ENCODE assay signal across 8 cellular contexts in the genomic region with DNA sequence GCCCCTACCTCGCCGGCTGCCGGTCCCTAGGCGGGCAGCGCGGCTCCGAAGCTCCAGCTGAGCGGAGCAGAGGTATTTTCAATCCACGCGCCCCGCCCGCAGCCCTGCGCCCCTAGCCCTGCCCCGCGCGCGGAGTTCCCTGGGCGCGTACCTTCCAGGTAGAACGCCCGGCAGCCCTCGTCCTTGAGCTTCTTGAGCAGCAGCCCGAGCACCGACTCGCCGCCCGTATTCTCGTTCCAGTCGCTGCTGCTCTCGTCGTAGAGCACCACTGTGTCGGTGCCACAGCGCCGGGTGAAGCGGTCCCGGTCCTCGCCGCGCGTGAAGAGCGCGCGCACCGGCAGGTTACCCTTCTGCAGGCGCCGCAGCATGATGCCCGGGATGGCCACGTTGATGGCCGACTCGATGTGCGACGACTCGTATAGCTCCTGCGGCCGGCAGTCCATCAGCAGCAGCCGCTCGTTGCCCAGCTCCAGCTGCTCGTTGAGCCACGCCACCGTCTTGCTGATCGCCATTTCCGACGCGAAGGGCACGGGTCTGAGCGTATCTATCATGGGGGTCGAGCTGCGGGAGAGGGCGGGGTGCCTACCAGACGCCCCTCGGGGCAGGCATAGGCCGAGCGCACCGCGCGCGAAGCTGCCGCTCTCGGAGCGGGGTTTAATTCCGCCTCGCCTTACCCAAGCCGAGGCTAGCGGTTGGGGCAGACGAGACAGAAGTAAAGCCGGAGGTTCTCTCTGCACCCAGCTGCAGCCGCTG. TPM values are rescaled to one million over a fixed set of nuclear protein-coding genes. Genes with fewer than 3 reads are reported as not detected.
DNase-seq lines count a peak whose midpoint lies in the region; ATAC-seq and TF ChIP-seq lines count a peak whose summit lies in the region.

No MANE protein-coding gene starts in this region.

- H3K4me3 ChIP-seq in NT2/D1 (ENCODE audit: insufficient read length, low read depth) (peak overlapping the region; percentile 69), psoas muscle (peak overlapping the region; percentile 77)

- peaks cover 10% of the 10 kb centered on the region for H3K4me1 ChIP-seq in NT2/D1 (ENCODE audit: insufficient read depth, insufficient read length)
- peaks cover 15% of the 10 kb centered on the region for H3K4me1 ChIP-seq in psoas muscle

- H3K36me3 ChIP-seq in NT2/D1 (ENCODE audit: insufficient read depth, insufficient read length, low read length) (peaks cover 11% of the 10 kb centered on the region), psoas muscle (ENCODE audit: insufficient read depth in 1 of 2, low read depth in 1 of 2) (peaks cover 0 to 14% of the 10 kb centered on the region in 2 donors)

- peak in 3 of 4 donors; percentile 8 to 30 (median 15) for ATAC-seq in psoas muscle

- peaks cover 81% of the 10 kb centered on the region for H3K27me3 ChIP-seq in NT2/D1 (ENCODE audit: insufficient read depth, insufficient read length)
- peaks cover 0 to 90% (median 32%) of the 10 kb centered on the region in 3 donors for H3K27me3 ChIP-seq in psoas muscle (ENCODE audit: insufficient read depth in 3 of 3, low read length in 2 of 3)

- no peaks in the 10 kb centered on the region for H3K9me3 ChIP-seq in NT2/D1 (ENCODE audit: insufficient read depth, low read length)
- no peaks in the 10 kb centered on the region for H3K9me3 ChIP-seq in psoas muscle

- peak overlapping the region; percentile 85 for H3K27ac ChIP-seq in psoas muscle

- DNase-seq in Daoy (ENCODE audit: low read depth), result peak; percentile 64
- peak; percentile 35 for DNase-seq in HCEC 1CT
- DNase-seq in NT2/D1 (ENCODE audit: low read depth, low spot score), result no peak
- DNase-seq in activated naive CD4-positive, alpha-beta T cell treated with Interleukin-2 at 50 U/mL for 16 hours, result peak; percentile 44
- peak in 35 of 42 donors; percentile 17 to 75 (median 43) for DNase-seq in head of caudate nucleus
- DNase-seq in psoas muscle, result peak; percentile 37 to 70
- DNase-seq in cerebellar cortex (ENCODE audit: low spot score), result no peak
- no peak for DNase-seq in DMS153 treated with DMSO at 0.1 percent for 48 hours (lab: John Stamatoyannopoulos, UW; ENCODE audit: unreplicated experiment)

- no peak for TF ChIP-seq CTCF in psoas muscle (IDR thresholded peaks at IDR 0.05)

- 0 to 1% (median 1%) methylated on average over 84 to 87 of the region's 87 CpGs for WGBS in psoas muscle, 3 donors

- intact Hi-C loops in head of caudate nucleus (cut with DNase I), result loop anchor here (5.0 to 10.0 kb wide), 3 partner anchors 111 to 297 kb away; a partner anchor contains a TSS
- intact Hi-C loops in psoas muscle (cut with DNase I), result loop anchor here in 1 of 2 donors (5.0 kb wide), 2 partner anchors 176 to 299 kb away; a partner anchor contains a TSS

- H3K9ac ChIP-seq in NT2/D1 (ENCODE audit: insufficient read length, low read depth), result peak overlapping the region; percentile 70

RNA-seq across cellular contexts. Expression of a gene that starts 0.6 kb away (rescaled TPM):
- 72.9 and 94.7 TPM in 2 replicates for total RNA-seq in Daoy (2014; rRNA removed; shearing (Covaris generic))
- total RNA-seq in psoas muscle, result 10 to 100 TPM; 10.5 to 27.0 (median 13.3) TPM
- 10 to 100 TPM in 1 of 3 donors, 1 to 10 TPM in 2; 5.0 to 15.5 (median 7.1) TPM for polyA plus RNA-seq in psoas muscle

Comparison
In these comparisons a context has a peak if more than half of its experiments do, and no peak if none do; other contexts are left out.
1. DNase-seq: peak in Daoy (single experiment), HCEC 1CT (single experiment), activated naive CD4-positive, alpha-beta T cell treated with Interleukin-2 at 50 U/mL for 16 hours (single experiment), head of caudate nucleus (35 of 42) and psoas muscle (2 of 2); none in NT2/D1 (single experiment), cerebellar cortex (single experiment) and DMS153 treated with DMSO at 0.1 percent for 48 hours (single experiment).